ENCODE assay signal across 2 cellular contexts in the genomic region with DNA sequence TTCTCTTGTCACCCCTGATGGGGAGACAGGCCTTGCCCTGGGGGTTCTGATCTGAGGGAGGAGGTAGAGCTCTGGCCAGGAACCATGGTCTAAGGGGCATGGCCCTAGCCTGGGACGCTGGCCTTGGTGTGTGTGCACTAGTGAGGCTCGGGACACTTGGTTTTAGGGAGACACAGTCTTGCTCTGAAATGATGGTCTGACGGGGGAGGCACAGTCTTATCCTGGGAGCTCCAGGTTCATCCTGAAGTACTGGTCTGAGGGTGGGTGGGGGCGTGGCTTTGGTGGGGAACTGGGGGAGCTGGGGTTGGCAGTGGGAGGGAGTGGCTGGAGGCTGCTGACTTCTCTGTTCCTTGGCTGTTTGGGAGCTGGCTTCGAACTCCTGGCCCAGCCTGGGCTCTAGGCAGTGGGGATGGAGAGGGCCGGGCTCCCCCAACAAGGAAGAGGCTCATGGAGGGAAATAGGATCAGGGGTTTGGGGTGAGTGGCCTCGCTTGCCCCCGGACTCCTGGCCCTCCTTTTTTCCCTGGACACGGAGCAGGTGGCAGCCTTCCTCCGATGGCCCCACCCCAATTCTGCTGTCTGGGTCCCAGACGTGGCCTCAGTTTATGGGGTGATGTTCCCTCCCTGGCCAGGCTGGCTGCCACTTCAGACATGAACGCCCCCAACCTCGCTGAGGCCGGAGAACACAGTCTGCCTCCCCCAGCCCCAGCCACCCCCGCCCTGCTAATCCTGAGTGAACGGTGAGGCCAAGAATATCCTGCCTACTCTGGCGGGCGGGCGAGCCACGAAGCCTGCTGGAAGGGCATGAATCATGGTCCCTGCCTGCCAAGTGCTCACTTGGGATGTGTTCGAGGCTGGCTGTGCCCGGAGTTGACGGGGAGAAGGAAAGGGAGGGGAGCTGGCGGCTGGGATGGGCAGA.
A peak's percentile ranks its signal among the peaks of the same experiment; 100 is the strongest.
TF ChIP-seq lines count a peak whose summit lies in the region.

No MANE protein-coding gene starts in this region.

TF ChIP-seq in A549, 52 proteins besides CTCF, POLR2A, EP300 and RAD21:
- TF ChIP-seq GATA3 (IDR thresholded peaks at IDR 0.05; ENCODE audit: borderline replicate concordance) (no peak), HOXB13 (CRISPR knock-in tag; IDR thresholded peaks at IDR 0.05; ENCODE audit: low read depth) (no peak), TP53 (CRISPR knock-in tag; IDR thresholded peaks at IDR 0.05) (no peak), CEBPB (IDR thresholded peaks at IDR 0.05) (no peak), KDM1A (IDR thresholded peaks at IDR 0.05; ENCODE audit: low read depth) (no peak), RNF2 (IDR thresholded peaks at IDR 0.05; ENCODE audit: borderline replicate concordance, low read depth) (no peak), FOXS1 (CRISPR knock-in tag; IDR thresholded peaks at IDR 0.05) (no peak), CBX2 (IDR thresholded peaks at IDR 0.05; ENCODE audit: borderline replicate concordance, low read depth) (no peak)
- TF ChIP-seq, protein P1, sequence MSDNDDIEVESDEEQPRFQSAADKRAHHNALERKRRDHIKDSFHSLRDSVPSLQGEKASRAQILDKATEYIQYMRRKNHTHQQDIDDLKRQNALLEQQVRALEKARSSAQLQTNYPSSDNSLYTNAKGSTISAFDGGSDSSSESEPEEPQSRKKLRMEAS (IDR thresholded peaks at IDR 0.05) = no peak
- TF ChIP-seq, protein P2, sequence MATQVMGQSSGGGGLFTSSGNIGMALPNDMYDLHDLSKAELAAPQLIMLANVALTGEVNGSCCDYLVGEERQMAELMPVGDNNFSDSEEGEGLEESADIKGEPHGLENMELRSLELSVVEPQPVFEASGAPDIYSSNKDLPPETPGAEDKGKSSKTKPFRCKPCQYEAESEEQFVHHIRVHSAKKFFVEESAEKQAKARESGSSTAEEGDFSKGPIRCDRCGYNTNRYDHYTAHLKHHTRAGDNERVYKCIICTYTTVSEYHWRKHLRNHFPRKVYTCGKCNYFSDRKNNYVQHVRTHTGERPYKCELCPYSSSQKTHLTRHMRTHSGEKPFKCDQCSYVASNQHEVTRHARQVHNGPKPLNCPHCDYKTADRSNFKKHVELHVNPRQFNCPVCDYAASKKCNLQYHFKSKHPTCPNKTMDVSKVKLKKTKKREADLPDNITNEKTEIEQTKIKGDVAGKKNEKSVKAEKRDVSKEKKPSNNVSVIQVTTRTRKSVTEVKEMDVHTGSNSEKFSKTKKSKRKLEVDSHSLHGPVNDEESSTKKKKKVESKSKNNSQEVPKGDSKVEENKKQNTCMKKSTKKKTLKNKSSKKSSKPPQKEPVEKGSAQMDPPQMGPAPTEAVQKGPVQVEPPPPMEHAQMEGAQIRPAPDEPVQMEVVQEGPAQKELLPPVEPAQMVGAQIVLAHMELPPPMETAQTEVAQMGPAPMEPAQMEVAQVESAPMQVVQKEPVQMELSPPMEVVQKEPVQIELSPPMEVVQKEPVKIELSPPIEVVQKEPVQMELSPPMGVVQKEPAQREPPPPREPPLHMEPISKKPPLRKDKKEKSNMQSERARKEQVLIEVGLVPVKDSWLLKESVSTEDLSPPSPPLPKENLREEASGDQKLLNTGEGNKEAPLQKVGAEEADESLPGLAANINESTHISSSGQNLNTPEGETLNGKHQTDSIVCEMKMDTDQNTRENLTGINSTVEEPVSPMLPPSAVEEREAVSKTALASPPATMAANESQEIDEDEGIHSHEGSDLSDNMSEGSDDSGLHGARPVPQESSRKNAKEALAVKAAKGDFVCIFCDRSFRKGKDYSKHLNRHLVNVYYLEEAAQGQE (IDR thresholded peaks at IDR 0.05) = no peak
- TF ChIP-seq, protein P3, sequence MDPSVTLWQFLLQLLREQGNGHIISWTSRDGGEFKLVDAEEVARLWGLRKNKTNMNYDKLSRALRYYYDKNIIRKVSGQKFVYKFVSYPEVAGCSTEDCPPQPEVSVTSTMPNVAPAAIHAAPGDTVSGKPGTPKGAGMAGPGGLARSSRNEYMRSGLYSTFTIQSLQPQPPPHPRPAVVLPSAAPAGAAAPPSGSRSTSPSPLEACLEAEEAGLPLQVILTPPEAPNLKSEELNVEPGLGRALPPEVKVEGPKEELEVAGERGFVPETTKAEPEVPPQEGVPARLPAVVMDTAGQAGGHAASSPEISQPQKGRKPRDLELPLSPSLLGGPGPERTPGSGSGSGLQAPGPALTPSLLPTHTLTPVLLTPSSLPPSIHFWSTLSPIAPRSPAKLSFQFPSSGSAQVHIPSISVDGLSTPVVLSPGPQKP (IDR thresholded peaks at IDR 0.05; ENCODE audit: low read depth, low read length) = no peak

TF ChIP-seq in K562, 482 proteins besides CTCF, POLR2A, EP300 and RAD21:
- peak; percentile 31 for TF ChIP-seq ZFP36 (IDR thresholded peaks at IDR 0.05; ENCODE audit: low read depth, low read length, partially characterized antibody)
- no peak for TF ChIP-seq ZNF41 (CRISPR knock-in tag; conservative IDR thresholded peaks at IDR 0.05)
- no peak for TF ChIP-seq ZFPM2 (CRISPR knock-in tag; IDR thresholded peaks at IDR 0.05)
- TF ChIP-seq KDM4B (IDR thresholded peaks at IDR 0.05; ENCODE audit: borderline replicate concordance in 2 of 2, low read depth in 1 of 2) = no peak
- TF ChIP-seq SMAD2 (IDR thresholded peaks at IDR 0.05; ENCODE audit: low read depth, low read length) = no peak
TF ChIP-seq in K562: peak in this region for 1.
